ENCODE assay signal across 1 cellular context in genomic region chr11:61626580-61627380, GRCh38.
TF ChIP-seq lines count a peak whose summit lies in the region.

No MANE protein-coding gene starts in this region.

TF ChIP-seq in HepG2, 621 proteins besides CTCF, POLR2A, EP300 and RAD21 (continued from another document):
- TF ChIP-seq, protein P1, sequence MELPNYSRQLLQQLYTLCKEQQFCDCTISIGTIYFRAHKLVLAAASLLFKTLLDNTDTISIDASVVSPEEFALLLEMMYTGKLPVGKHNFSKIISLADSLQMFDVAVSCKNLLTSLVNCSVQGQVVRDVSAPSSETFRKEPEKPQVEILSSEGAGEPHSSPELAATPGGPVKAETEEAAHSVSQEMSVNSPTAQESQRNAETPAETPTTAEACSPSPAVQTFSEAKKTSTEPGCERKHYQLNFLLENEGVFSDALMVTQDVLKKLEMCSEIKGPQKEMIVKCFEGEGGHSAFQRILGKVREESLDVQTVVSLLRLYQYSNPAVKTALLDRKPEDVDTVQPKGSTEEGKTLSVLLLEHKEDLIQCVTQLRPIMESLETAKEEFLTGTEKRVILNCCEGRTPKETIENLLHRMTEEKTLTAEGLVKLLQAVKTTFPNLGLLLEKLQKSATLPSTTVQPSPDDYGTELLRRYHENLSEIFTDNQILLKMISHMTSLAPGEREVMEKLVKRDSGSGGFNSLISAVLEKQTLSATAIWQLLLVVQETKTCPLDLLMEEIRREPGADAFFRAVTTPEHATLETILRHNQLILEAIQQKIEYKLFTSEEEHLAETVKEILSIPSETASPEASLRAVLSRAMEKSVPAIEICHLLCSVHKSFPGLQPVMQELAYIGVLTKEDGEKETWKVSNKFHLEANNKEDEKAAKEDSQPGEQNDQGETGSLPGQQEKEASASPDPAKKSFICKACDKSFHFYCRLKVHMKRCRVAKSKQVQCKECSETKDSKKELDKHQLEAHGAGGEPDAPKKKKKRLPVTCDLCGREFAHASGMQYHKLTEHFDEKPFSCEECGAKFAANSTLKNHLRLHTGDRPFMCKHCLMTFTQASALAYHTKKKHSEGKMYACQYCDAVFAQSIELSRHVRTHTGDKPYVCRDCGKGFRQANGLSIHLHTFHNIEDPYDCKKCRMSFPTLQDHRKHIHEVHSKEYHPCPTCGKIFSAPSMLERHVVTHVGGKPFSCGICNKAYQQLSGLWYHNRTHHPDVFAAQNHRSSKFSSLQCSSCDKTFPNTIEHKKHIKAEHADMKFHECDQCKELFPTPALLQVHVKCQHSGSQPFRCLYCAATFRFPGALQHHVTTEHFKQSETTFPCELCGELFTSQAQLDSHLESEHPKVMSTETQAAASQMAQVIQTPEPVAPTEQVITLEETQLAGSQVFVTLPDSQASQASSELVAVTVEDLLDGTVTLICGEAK (IDR thresholded peaks at IDR 0.05) = no peak
- TF ChIP-seq, protein P1 (CRISPR knock-in tag; IDR thresholded peaks at IDR 0.05) = no peak
- TF ChIP-seq MAFK (conservative IDR thresholded peaks at IDR 0.05 in 1 of 2, IDR thresholded peaks at IDR 0.05 in 1 of 2; ENCODE audit: low read length in 2 of 2) = no peak
- TF ChIP-seq BCL6 (CRISPR knock-in tag; IDR thresholded peaks at IDR 0.05) = no peak
